ENCODE assay signal across 9 cellular contexts in the genomic region with DNA sequence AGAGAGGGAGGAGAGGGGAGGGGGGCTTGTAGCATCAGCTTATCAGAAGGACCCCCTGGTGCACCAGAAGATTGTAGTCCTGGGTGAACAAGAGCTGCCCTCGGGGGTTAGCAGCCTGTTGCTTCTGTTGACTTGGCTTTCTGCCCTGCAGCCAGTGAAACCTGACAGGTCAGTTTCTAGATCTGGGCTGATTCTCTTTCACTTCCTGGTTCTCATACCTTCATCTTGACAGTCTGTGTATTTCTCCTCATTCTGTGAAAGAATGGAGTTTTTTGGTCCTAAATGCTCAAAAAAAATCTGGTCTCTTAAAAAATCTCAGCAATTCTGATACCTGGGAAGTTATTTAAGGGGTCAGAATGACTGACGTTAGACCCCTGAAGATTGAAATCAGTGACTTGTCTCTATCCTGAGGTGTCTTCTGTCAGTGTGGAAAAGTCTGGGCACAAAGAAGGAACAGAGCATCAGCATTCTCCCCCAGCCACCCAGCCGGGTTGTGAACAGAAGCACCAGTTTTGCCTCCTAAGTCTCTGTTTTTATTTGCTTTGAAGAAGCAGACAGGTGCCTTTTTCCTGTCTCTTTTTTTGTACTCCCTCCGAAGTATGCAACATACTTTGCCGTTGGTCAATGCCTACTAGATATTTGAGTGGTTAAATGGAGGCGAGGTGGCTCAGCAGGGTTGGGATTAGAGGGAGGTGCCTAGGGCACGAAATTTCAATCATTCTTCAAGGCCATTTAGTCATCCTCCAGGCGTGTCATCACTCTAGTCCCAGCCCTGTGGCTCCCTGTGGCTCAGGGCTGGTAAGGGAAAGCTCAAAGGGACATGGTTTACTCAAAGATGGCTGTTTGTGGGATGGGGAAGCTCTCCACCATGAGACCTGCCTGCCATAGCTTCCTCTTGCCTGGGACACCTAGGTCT. TPM values are rescaled to one million over a fixed set of nuclear protein-coding genes. Genes with fewer than 3 reads are reported as not detected.
A peak's percentile ranks its signal among the peaks of the same experiment; 100 is the strongest.
DNase-seq lines count a peak whose midpoint lies in the region; ATAC-seq lines count a peak whose summit lies in the region.
"Had no signal": no experiment of that assay in that cellular context is flagged by ENCODE, and none has a peak within 500 bp of the region (broad histone marks: within the 10 kb centered on the region; RNA-seq: fewer than 3 reads in every experiment).

No MANE protein-coding gene starts in this region.

- peaks cover 28% of the 10 kb centered on the region for H3K79me1 ChIP-seq in mesendoderm (ENCODE audit: low read length)

- H2AK5ac ChIP-seq in mesendoderm (ENCODE audit: low read length): no peak overlapping the region

- no peak overlapping the region for H2BK120ac ChIP-seq in mesendoderm (ENCODE audit: low read depth, low read length)

- H3K36me3 ChIP-seq in SJSA1 (no peaks in the 10 kb centered on the region), mesendoderm (ENCODE audit: control insufficient read depth, insufficient read depth, low read length) (peaks cover 5% of the 10 kb centered on the region)
- H3K36me3 ChIP-seq: neutrophil had no signal

- peak; percentile 20 for DNase-seq in HS-5 (ENCODE audit: low read depth)
- peak in 1 of 2 experiments; percentile 43 for DNase-seq in SJSA1 (ENCODE audit: low read depth in 1 of 2, low spot score in 2 of 2)
- DNase-seq in mesendoderm: peak; percentile 96
- no peak for DNase-seq in NK-92 (lab: John Stamatoyannopoulos, UW; ENCODE audit: unreplicated experiment)
- DNase-seq in NCI-H82 (lab: John Stamatoyannopoulos, UW): no peak
- no peak for DNase-seq in stimulated activated CD4-positive, alpha-beta T cell treated with anti-CD3 and anti-CD28 coated beads, Interleukin-4, amount 100 ng/mL, for 24 hours

- no peak overlapping the region for H3K18ac ChIP-seq in mesendoderm (ENCODE audit: low read length)

- H3K23ac ChIP-seq in mesendoderm (ENCODE audit: low read length): no peak overlapping the region

- ATAC-seq in GM21447 (IDR thresholded peaks at IDR 0.05; ENCODE audit: unreplicated experiment): peak; percentile 40

- H3K79me2 ChIP-seq in mesendoderm (ENCODE audit: control insufficient read depth, insufficient read depth, low read length): peaks cover 39% of the 10 kb centered on the region

- no peak overlapping the region for H3K4ac ChIP-seq in mesendoderm (ENCODE audit: low read depth, low read length)

- H3K9ac ChIP-seq in mesendoderm (ENCODE audit: low read length): no peak overlapping the region

- no peak overlapping the region for H4K8ac ChIP-seq in mesendoderm (ENCODE audit: low read depth, low read length)

- H3K27ac ChIP-seq in SJSA1: peak overlapping the region; percentile 56
- H3K27ac ChIP-seq in mesendoderm (ENCODE audit: low read depth, low read length): peak overlapping the region; percentile 60
- H3K27ac ChIP-seq: neutrophil had no signal

- peak overlapping the region; percentile 58 for H3K56ac ChIP-seq in mesendoderm (ENCODE audit: low read length)

- H2BK5ac ChIP-seq in mesendoderm (ENCODE audit: low read length): peak overlapping the region; percentile 19

- H3K4me2 ChIP-seq in mesendoderm (ENCODE audit: low read length): no peak overlapping the region

- H3K9me3 ChIP-seq in SJSA1 (replicated peaks): no peaks in the 10 kb centered on the region
- H3K9me3 ChIP-seq: neutrophil had no signal

- H3K27me3 ChIP-seq in SJSA1 (replicated peaks) (no peaks in the 10 kb centered on the region), mesendoderm (ENCODE audit: insufficient read depth, low read length, poor library complexity) (no peaks in the 10 kb centered on the region)
- H3K27me3 ChIP-seq: neutrophil had no signal

- no peak overlapping the region for H2BK15ac ChIP-seq in mesendoderm (replicated peaks; ENCODE audit: low read depth)

- H3K4me3 ChIP-seq in GM08714 (ENCODE audit: low read length) (peak overlapping the region; percentile 11; the same call in 1 of the 2 replicates), SJSA1 (no peak overlapping the region), mesendoderm (ENCODE audit: low read length) (no peak overlapping the region)

- H4K5ac ChIP-seq in mesendoderm (ENCODE audit: low read length): no peak overlapping the region

- no CpG with 5 or more reads among the region's 8 CpGs for WGBS in mesendoderm (ENCODE audit: extremely low coverage, insufficient coverage, low lambda C conversion rate)

- H3K4me1 ChIP-seq in SJSA1 (replicated peaks) (peaks cover 11% of the 10 kb centered on the region), mesendoderm (ENCODE audit: control insufficient read depth, low read depth, low read length) (peaks cover 12% of the 10 kb centered on the region)

RNA-seq across cellular contexts. Expression of gene TTC9, which starts 24.0 kb away (rescaled TPM):
- 0.18 and 0.38 TPM in 2 replicates for total RNA-seq in SJSA1 (2014; rRNA removed; shearing (Covaris generic))
- 9.7 TPM for polyA plus RNA-seq in mesendoderm (2013, experiment 1 of 2)
- polyA plus RNA-seq in mesendoderm (2013, experiment 2 of 2): 10.1 TPM

Comparison
In these comparisons a context has a peak if more than half of its experiments do, and no peak if none do; other contexts are left out.
1. DNase-seq: peak in HS-5 (single experiment) and mesendoderm (single experiment); none in NK-92 (single experiment), NCI-H82 (single experiment) and stimulated activated CD4-positive, alpha-beta T cell treated with anti-CD3 and anti-CD28 coated beads, Interleukin-4, amount 100 ng/mL, for 24 hours (single experiment).